9 cellular contexts compared by ENCODE assay signal in genomic region chr9:121529237-121529987, GRCh38. TPM values are rescaled to one million over a fixed set of nuclear protein-coding genes. Genes with fewer than 3 reads are reported as not detected.
DNase-seq lines count a peak whose midpoint lies in the region; ATAC-seq and TF ChIP-seq lines count a peak whose summit lies in the region.
"Had no signal": no experiment of that assay in that cellular context is flagged by ENCODE, and none has a peak within 500 bp of the region (broad histone marks: within the 10 kb centered on the region; RNA-seq: fewer than 3 reads in every experiment).

No MANE protein-coding gene starts in this region.

- DNase-seq in GOT3 (lab: John Stamatoyannopoulos, UW) (peak; percentile 41), astrocyte of the cerebellum (ENCODE audit: low read depth) (peak; percentile 93), right atrium auricular region (ENCODE audit: low spot score) (peak; percentile 97), GM13977 (ENCODE audit: low spot score) (no peak)
- DNase-seq in stimulated activated CD4-positive, alpha-beta T cell treated with anti-CD3 and anti-CD28 coated beads, Interleukin-2, amount 100 ng/mL, for 48 hours = no peak
- DNase-seq: endodermal cell had no signal

- no peak for TF ChIP-seq CTCF in astrocyte of the cerebellum (IDR thresholded peaks at IDR 0.05; ENCODE audit: low read depth, low read length, missing control alignments)
- no peak for TF ChIP-seq CTCF in right atrium auricular region (IDR thresholded peaks at IDR 0.05)
- TF ChIP-seq CTCF in GM13977 (IDR thresholded peaks at IDR 0.05; ENCODE audit: extremely low read depth, insufficient read depth, missing control alignments) = no peak

- no peaks in the 10 kb centered on the region for H3K9me3 ChIP-seq in right atrium auricular region
- no peaks in the 10 kb centered on the region for H3K9me3 ChIP-seq in skeletal muscle satellite cell (replicated peaks; ENCODE audit: low read length)

- H3K4me3 ChIP-seq in astrocyte of the cerebellum (ENCODE audit: low read depth, low read length) (no peak overlapping the region), right atrium auricular region (no peak overlapping the region), skeletal muscle satellite cell (ENCODE audit: low read length) (no peak overlapping the region)

- H3K36me3 ChIP-seq in right atrium auricular region (no peaks in the 10 kb centered on the region), skeletal muscle satellite cell (ENCODE audit: insufficient read depth, low read length) (no peaks in the 10 kb centered on the region)

- H3K27me3 ChIP-seq in right atrium auricular region = no peaks in the 10 kb centered on the region
- peaks cover 19% of the 10 kb centered on the region for H3K27me3 ChIP-seq in skeletal muscle satellite cell (ENCODE audit: control insufficient read depth, insufficient read depth, low read length)

- ATAC-seq in GM19023 (IDR thresholded peaks at IDR 0.05; ENCODE audit: unreplicated experiment) (no peak), GM19324 (IDR thresholded peaks at IDR 0.05; ENCODE audit: low FRiP score, unreplicated experiment) (no peak)

- H3K27ac ChIP-seq in right atrium auricular region = peak overlapping the region; percentile 51 to 55

- no peak overlapping the region for H3K9ac ChIP-seq in skeletal muscle satellite cell (ENCODE audit: low read depth, low read length)

- H3K4me1 ChIP-seq in right atrium auricular region (peaks cover 0 to 29% of the 10 kb centered on the region in 2 donors), skeletal muscle satellite cell (ENCODE audit: control insufficient read depth, insufficient read depth, low read length) (peaks cover 9% of the 10 kb centered on the region)

- in situ Hi-C loops in astrocyte of the cerebellum (cut with HindIII; ENCODE audit: low sequenced_read_pairs) (no loop called here), GM13977 (cut with MboI; ENCODE audit: low pct_unique_long_range_greater_than_20kb, low sequenced_read_pairs, unreplicated experiment) (loop anchor here (25.0 kb wide), 1 partner anchor 458 kb away; no protein-coding TSS in a partner anchor)

- peak overlapping the region; percentile 15 for H3K4me2 ChIP-seq in skeletal muscle satellite cell (ENCODE audit: low read length)

RNA-seq across cellular contexts. Expression of gene GGTA1, which starts 29.8 kb away (rescaled TPM):
- total RNA-seq in right atrium auricular region = 10 to 100 TPM; 11.6 to 15.2 TPM
- not detected in 2 replicates for total RNA-seq in skeletal muscle satellite cell (2012; rRNA removed)
- total RNA-seq: endodermal cell had no signal

Comparison
In these comparisons a context has a peak if more than half of its experiments do, and no peak if none do; other contexts are left out.
1. DNase-seq: peak in GOT3 (single experiment), astrocyte of the cerebellum (single experiment) and right atrium auricular region (single experiment); none in stimulated activated CD4-positive, alpha-beta T cell treated with anti-CD3 and anti-CD28 coated beads, Interleukin-2, amount 100 ng/mL, for 48 hours (0 of 2) and GM13977 (single experiment).